ENCODE assay signal across 13 cellular contexts in the genomic region with DNA sequence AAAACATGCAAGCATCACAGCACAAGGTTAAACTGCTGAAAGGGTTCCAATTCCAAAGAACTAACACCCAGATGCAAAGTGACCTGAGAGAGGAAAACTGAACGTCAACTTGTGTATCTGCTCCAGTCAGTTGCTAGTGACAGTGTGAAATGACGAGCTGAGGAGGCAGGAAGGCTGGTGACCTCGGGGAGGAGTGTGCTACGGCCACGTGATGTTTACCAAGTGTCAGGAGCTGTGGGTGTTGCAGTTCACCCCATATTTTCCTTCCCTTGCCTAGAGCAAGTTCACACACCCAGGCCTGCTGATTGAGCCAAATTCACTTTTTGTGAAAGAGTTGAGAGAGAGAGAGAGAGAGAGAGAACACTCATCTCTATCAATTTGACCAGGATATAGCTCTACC.
"Had no signal": no experiment of that assay in that cellular context is flagged by ENCODE, and none has a peak within 500 bp of the region (broad histone marks: within the 10 kb centered on the region; RNA-seq: fewer than 3 reads in every experiment).

No MANE protein-coding gene starts in this region.

- DNase-seq: activated CD4-positive, alpha-beta T cell treated with anti-CD3 and anti-CD28 coated beads, Interleukin-2, amount 50 U/mL, for 4 hours; activated gamma-delta T cell; activated T-cell treated with anti-CD3 and anti-CD28 coated beads, Interleukin-2, amount 50 U/mL, for 4 hours; dorsolateral prefrontal cortex; foreskin keratinocyte; head of caudate nucleus; psoas muscle; right lobe of liver; SK-N-SH; spleen; upper lobe of left lung had no signal

- H3K9me3 Mint-ChIP-seq: WTC11 had no signal

- H3K27ac Mint-ChIP-seq: stimulated activated naive CD8-positive, alpha-beta T cell treated with anti-CD3 and anti-CD28 coated beads, Interleukin-15, Interleukin-2, amounts not matched to agents 100 ng/mL and 50 ng/mL, for 24 hours; WTC11 had no signal

- ATAC-seq: activated T-cell treated with anti-CD3 and anti-CD28 coated beads, Interleukin-2, amount 50 U/mL, for 4 hours; foreskin keratinocyte; psoas muscle; WTC11 had no signal

- H3K4me3 Mint-ChIP-seq: activated T-cell treated with anti-CD3 and anti-CD28 coated beads, Interleukin-2, amount 50 U/mL, for 4 hours; stimulated activated naive CD8-positive, alpha-beta T cell treated with anti-CD3 and anti-CD28 coated beads, Interleukin-15, Interleukin-2, amounts not matched to agents 100 ng/mL and 50 ng/mL, for 24 hours; WTC11 had no signal

- H3K36me3 Mint-ChIP-seq: WTC11 had no signal
